ENCODE assay signal across 16 cellular contexts in genomic region chr1:3717041-3717714, GRCh38. TPM values are rescaled to one million over a fixed set of nuclear protein-coding genes. Genes with fewer than 3 reads are reported as not detected.
DNase-seq lines count a peak whose midpoint lies in the region; ATAC-seq and TF ChIP-seq lines count a peak whose summit lies in the region.
"Had no signal": no experiment of that assay in that cellular context is flagged by ENCODE, and none has a peak within 500 bp of the region (broad histone marks: within the 10 kb centered on the region; RNA-seq: fewer than 3 reads in every experiment).

No MANE protein-coding gene starts in this region.

- no peaks in the 10 kb centered on the region for H3K79me2 ChIP-seq in PC-9 (ENCODE audit: low read depth)

- 0 out of 2 replicates have a peak, but pooled peaks cover 3% of the 10 kb centered on the region for H4K20me1 ChIP-seq in PC-9 (ENCODE audit: insufficient read depth)

- no peaks in the 10 kb centered on the region for H3F3A ChIP-seq in PC-9 (ENCODE audit: insufficient read depth, low read depth)

- intact Hi-C loops in PC-9 (cut with micrococcal nuclease; ENCODE audit: unreplicated experiment): no loop called here

- TF ChIP-seq CTCF in PC-9 (conservative IDR thresholded peaks at IDR 0.05): no peak

- DNase-seq in GF-D8 (lab: John Stamatoyannopoulos, UW) (peak; percentile 33), NCI-H1105 treated with DMSO at 0.1 percent for 48 hours (lab: John Stamatoyannopoulos, UW) (peak; percentile 99), SIG-M5 (lab: John Stamatoyannopoulos, UW) (peak; percentile 24), epithelial cell of prostate (ENCODE audit: low read depth, low spot score) (peak; percentile 92), NCI-H128 (lab: John Stamatoyannopoulos, UW; ENCODE audit: unreplicated experiment) (no peak), PC-9 (no peak)
- DNase-seq in activated CD4-positive, alpha-beta T cell treated with anti-CD3 and anti-CD28 coated beads, Interleukin-2, amount 50 U/mL, for 4 hours: no peak
- DNase-seq: activated gamma-delta T cell; NCI-H2081 treated with DMSO at 0.1 percent for 48 hours; stimulated activated naive B cell treated with anti-CD40 and anti-IgM and Interleukin-4, amounts not matched to agents 10 μg/mL and 1 μg/mL and 100 μg/mL, for 72 hours; T1000 had no signal

- no TSS peak for BruUV-seq in PC-9 (replicated peaks; lab: Mats Ljungman, UMichigan)

- peaks cover 51% of the 10 kb centered on the region for H3K27me3 ChIP-seq in PC-9 (ENCODE audit: insufficient read depth, low read depth)

- H2AFZ ChIP-seq in PC-9: no peak overlapping the region

- H3K27ac ChIP-seq in epithelial cell of prostate (peak overlapping the region; percentile 67), PC-9 (no peak overlapping the region)
- H3K27ac ChIP-seq: BLaER1 treated with 17β-estradiol and CSF1 and Interleukin-3, amounts not matched to agents 10 nM and 100 nM had no signal

- no peak overlapping the region for H3K4me2 ChIP-seq in PC-9

- no peaks in the 10 kb centered on the region for H3K36me3 ChIP-seq in PC-9 (ENCODE audit: low read depth)
- H3K36me3 ChIP-seq: BLaER1 treated with 17β-estradiol and CSF1 and Interleukin-3, amounts not matched to agents 10 nM and 100 nM had no signal

- CTCF ChIA-PET in PC-9 (lab: Charles Lee): interaction anchor here (0.6 to 1.0 kb wide), 3 partner anchors 21 to 264 kb away, joined by 4 to 8 read pairs (median 7); no protein-coding TSS in a partner anchor

- no peak overlapping the region for H3K4me3 ChIP-seq in PC-9
- H3K4me3 ChIP-seq: BLaER1 treated with 17β-estradiol and CSF1 and Interleukin-3, amounts not matched to agents 10 nM and 100 nM had no signal

- POLR2A ChIA-PET in PC-9 (lab: Charles Lee; ENCODE audit: unreplicated experiment): no interaction called here

- no peak for ATAC-seq in GM21825 (IDR thresholded peaks at IDR 0.05; ENCODE audit: unreplicated experiment)

- no peaks in the 10 kb centered on the region for H3K9me3 ChIP-seq in PC-9 (ENCODE audit: insufficient read depth, low read depth)
- H3K9me3 ChIP-seq: BLaER1 treated with 17β-estradiol and CSF1 and Interleukin-3, amounts not matched to agents 10 nM and 100 nM had no signal

- no peaks in the 10 kb centered on the region for H3K4me1 ChIP-seq in PC-9 (replicated peaks; ENCODE audit: insufficient read depth)

- H3K9me2 ChIP-seq in PC-9 (ENCODE audit: insufficient read depth): no peaks in the 10 kb centered on the region

RNA-seq across cellular contexts. Expression of gene CCDC27, which starts 35.1 kb away (rescaled TPM):
- not detected in 2 replicates for total RNA-seq in PC-9 (2021)
- total RNA-seq: astrocyte, fibroblast of villous mesenchyme, lung microvascular endothelial cell had no signal

RNA-seq across cellular contexts. Expression of gene SMIM1, which starts 55.4 kb away (rescaled TPM):
- total RNA-seq in PC-9 (2021): 5.9 and 13.2 TPM in 2 replicates

Comparison
In these comparisons a context has a peak if more than half of its experiments do, and no peak if none do; other contexts are left out.
1. DNase-seq: peak in GF-D8 (single experiment), NCI-H1105 treated with DMSO at 0.1 percent for 48 hours (single experiment), SIG-M5 (single experiment) and epithelial cell of prostate (single experiment); none in NCI-H128 (single experiment), PC-9 (0 of 2) and activated CD4-positive, alpha-beta T cell treated with anti-CD3 and anti-CD28 coated beads, Interleukin-2, amount 50 U/mL, for 4 hours (0 of 2).